ENCODE assay signal across 10 cellular contexts in genomic region chr17:69575346-69575761, GRCh38.
DNase-seq lines count a peak whose midpoint lies in the region; ATAC-seq and TF ChIP-seq lines count a peak whose summit lies in the region.
"Had no signal": no experiment of that assay in that cellular context is flagged by ENCODE, and none has a peak within 500 bp of the region (broad histone marks: within the 10 kb centered on the region; RNA-seq: fewer than 3 reads in every experiment).

No MANE protein-coding gene starts in this region.

- H3K4me1 ChIP-seq in neuron (ENCODE audit: insufficient read depth, low read length) (peaks cover 27% of the 10 kb centered on the region), prostate gland (replicated peaks) (no peaks in the 10 kb centered on the region)
- H3K4me1 ChIP-seq in CD4-positive, alpha-beta memory T cell (ENCODE audit: insufficient read depth, low read length), result no peaks in the 10 kb centered on the region

- intact Hi-C loops in CD4-positive, alpha-beta memory T cell (cut with micrococcal nuclease), result no loop called here
- intact Hi-C loops in prostate gland (cut with DNase I), result no loop called here

- no peak overlapping the region for H3K27ac ChIP-seq in CD4-positive, alpha-beta memory T cell (ENCODE audit: low read depth, low read length)
- no peak overlapping the region for H3K27ac ChIP-seq in prostate gland

- CTCF ChIA-PET in CD4-positive, alpha-beta memory T cell (lab: Charles Lee; ENCODE audit: partially characterized antibody), result no interaction called here

- 37% methylated on average over 2 of the region's 2 CpGs for WGBS in prostate gland

- no peaks in the 10 kb centered on the region for H3K36me3 Mint-ChIP-seq in chondrocyte (ENCODE audit: low read depth)
- H3K36me3 Mint-ChIP-seq in CD4-positive, alpha-beta memory T cell, result no peaks in the 10 kb centered on the region

- H3K4me3 ChIP-seq in neuron (ENCODE audit: low read length) (no peak overlapping the region), prostate gland (no peak overlapping the region)
- no peak overlapping the region for H3K4me3 ChIP-seq in CD4-positive, alpha-beta memory T cell (ENCODE audit: low read length in 2 of 2)

- POLR2A ChIA-PET in CD4-positive, alpha-beta memory T cell (lab: Charles Lee; ENCODE audit: partially characterized antibody), result no interaction called here

- H3K4me1 Mint-ChIP-seq in chondrocyte (ENCODE audit: low read depth), result peaks cover 42% of the 10 kb centered on the region
- no peaks in the 10 kb centered on the region for H3K4me1 Mint-ChIP-seq in CD4-positive, alpha-beta memory T cell

- H3K36me3 ChIP-seq in neuron (ENCODE audit: insufficient read depth, low read length) (no peaks in the 10 kb centered on the region), prostate gland (no peaks in the 10 kb centered on the region)
- no peaks in the 10 kb centered on the region for H3K36me3 ChIP-seq in CD4-positive, alpha-beta memory T cell (ENCODE audit: insufficient read depth, low read length)

- peak overlapping the region; percentile 33 for H2AFZ ChIP-seq in neuron (ENCODE audit: low read depth, low read length)

- no peak for TF ChIP-seq CTCF in chondrocyte (IDR thresholded peaks at IDR 0.05)
- TF ChIP-seq CTCF in prostate gland (IDR thresholded peaks at IDR 0.05), result no peak

- H3K9me3 Mint-ChIP-seq in chondrocyte (ENCODE audit: low read depth), result peaks cover 5% of the 10 kb centered on the region
- no peaks in the 10 kb centered on the region for H3K9me3 Mint-ChIP-seq in CD4-positive, alpha-beta memory T cell
- H3K9me3 Mint-ChIP-seq: activated T-cell treated with anti-CD3 and anti-CD28 coated beads, Interleukin-2, amount 50 U/mL, for 4 hours had no signal

- DNase-seq in COLO668 (lab: John Stamatoyannopoulos, UW; ENCODE audit: unreplicated experiment), result peak; percentile 3
- DNase-seq in NCI-H1105 (lab: John Stamatoyannopoulos, UW), result peak; percentile 12
- no peak for DNase-seq in chondrocyte (ENCODE audit: low spot score)
- DNase-seq in CD4-positive, alpha-beta memory T cell, result no peak
- DNase-seq in SIG-M5 treated with dmso at 0.1 percent for 504 hours (lab: John Stamatoyannopoulos, UW; ENCODE audit: unreplicated experiment), result no peak
- no peak for DNase-seq in prostate gland (ENCODE audit: low spot score)
- DNase-seq: activated T-cell treated with anti-CD3 and anti-CD28 coated beads, Interleukin-2, amount 50 U/mL, for 4 hours; hippocampal formation had no signal

- ATAC-seq in HG03457 (IDR thresholded peaks at IDR 0.05; ENCODE audit: unreplicated experiment), result no peak
- ATAC-seq: activated T-cell treated with anti-CD3 and anti-CD28 coated beads, Interleukin-2, amount 50 U/mL, for 4 hours had no signal

- H3K4me3 Mint-ChIP-seq in chondrocyte (ENCODE audit: unreplicated experiment), result no peak overlapping the region
- H3K4me3 Mint-ChIP-seq in CD4-positive, alpha-beta memory T cell, result no peak overlapping the region
- H3K4me3 Mint-ChIP-seq: activated T-cell treated with anti-CD3 and anti-CD28 coated beads, Interleukin-2, amount 50 U/mL, for 4 hours had no signal

- H3K27me3 Mint-ChIP-seq in chondrocyte (ENCODE audit: low read depth), result no peaks in the 10 kb centered on the region
- peaks cover 10 to 18% of the 10 kb centered on the region in 2 donors for H3K27me3 Mint-ChIP-seq in CD4-positive, alpha-beta memory T cell

- no peaks in the 10 kb centered on the region for H3K9me3 ChIP-seq in neuron (ENCODE audit: low read length)
- no peaks in the 10 kb centered on the region for H3K9me3 ChIP-seq in CD4-positive, alpha-beta memory T cell (ENCODE audit: control insufficient read depth in 1 of 2, low read length in 2 of 2)
- H3K9me3 ChIP-seq in prostate gland, result no peaks in the 10 kb centered on the region

- no peak for TF ChIP-seq POLR2A in prostate gland (IDR thresholded peaks at IDR 0.05)

- H3K27ac Mint-ChIP-seq in chondrocyte (ENCODE audit: unreplicated experiment), result peak overlapping the region; percentile 73
- no peak overlapping the region for H3K27ac Mint-ChIP-seq in CD4-positive, alpha-beta memory T cell

- H3K27me3 ChIP-seq in neuron (ENCODE audit: insufficient read depth, low read length), result no peaks in the 10 kb centered on the region
- H3K27me3 ChIP-seq in CD4-positive, alpha-beta memory T cell (ENCODE audit: insufficient read depth, low read length), result no peaks in the 10 kb centered on the region
- H3K27me3 ChIP-seq in prostate gland (replicated peaks; ENCODE audit: insufficient read depth), result no peaks in the 10 kb centered on the region

Comparison
In these comparisons a context has a peak if more than half of its experiments do, and no peak if none do; other contexts are left out.
1. DNase-seq: peak in COLO668 (single experiment) and NCI-H1105 (single experiment); none in chondrocyte (single experiment), CD4-positive, alpha-beta memory T cell (0 of 5), SIG-M5 treated with dmso at 0.1 percent for 504 hours (single experiment) and prostate gland (single experiment).